ENCODE assay signal across 14 cellular contexts in the genomic region with DNA sequence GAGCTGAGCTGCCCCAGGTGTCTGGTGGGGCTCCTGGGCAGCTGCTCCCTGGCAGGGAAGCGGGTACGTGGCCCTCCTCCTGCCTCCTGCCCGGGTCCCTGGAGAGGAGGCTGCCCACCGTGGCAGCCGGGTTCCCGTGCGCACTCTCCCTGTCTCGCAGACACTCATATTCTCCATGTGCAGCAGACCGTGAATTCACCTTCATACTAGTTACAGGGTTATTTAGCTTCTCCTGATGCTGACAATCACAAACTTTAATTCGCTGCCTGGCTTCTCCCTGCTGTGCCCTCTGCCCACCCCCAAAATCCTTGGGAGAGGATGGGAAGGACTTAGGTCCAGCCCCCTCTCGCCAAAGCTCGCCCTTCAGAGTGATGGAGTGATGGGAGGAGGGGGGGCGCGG.
DNase-seq lines count a peak whose midpoint lies in the region; ATAC-seq and TF ChIP-seq lines count a peak whose summit lies in the region.
"Had no signal": no experiment of that assay in that cellular context is flagged by ENCODE, and none has a peak within 500 bp of the region (broad histone marks: within the 10 kb centered on the region; RNA-seq: fewer than 3 reads in every experiment).

No MANE protein-coding gene starts in this region.

- no peak overlapping the region for H3K4me3 ChIP-seq in psoas muscle
- H3K4me3 ChIP-seq: PC-9 had no signal

- DNase-seq in NCI-H1436 (lab: John Stamatoyannopoulos, UW) (peak; percentile 47), NCI-H1436 treated with DMSO at 0.1 percent for 48 hours (lab: John Stamatoyannopoulos, UW) (no peak), NCI-H128 (lab: John Stamatoyannopoulos, UW; ENCODE audit: unreplicated experiment) (peak; percentile 47), NCI-H345 treated with DMSO at 0.1 percent for 48 hours (lab: John Stamatoyannopoulos, UW; ENCODE audit: unreplicated experiment) (peak; percentile 29), psoas muscle (no peak), glomerular visceral epithelial cell (ENCODE audit: extremely low spot score) (no peak), NCI-H2081 (lab: John Stamatoyannopoulos, UW) (no peak), activated T-cell treated with anti-CD3 and anti-CD28 coated beads for 4 hours (no peak)
- DNase-seq: H7, IMR-90, NCI-H1694 treated with DMSO at 0.1 percent for 48 hours, NCI-H748 treated with DMSO at 0.1 percent for 48 hours, PC-9, SW 1271 had no signal

- H3K4me1 ChIP-seq in psoas muscle, result peaks cover 21% of the 10 kb centered on the region

- TF ChIP-seq CTCF in psoas muscle (IDR thresholded peaks at IDR 0.05), result no peak

- no peak for ATAC-seq in psoas muscle

- intact Hi-C loops in psoas muscle (cut with DNase I), result no loop called here

- no peaks in the 10 kb centered on the region for H3K9me3 ChIP-seq in psoas muscle

- H3K27me3 ChIP-seq in psoas muscle (ENCODE audit: insufficient read depth in 3 of 3, low read length in 2 of 3), result no peaks in the 10 kb centered on the region

- WGBS in psoas muscle, 3 donors, result 87 to 90% (median 87%) methylated on average over 14 of the region's 14 CpGs

- peaks cover 0 to 17% of the 10 kb centered on the region in 2 donors for H3K36me3 ChIP-seq in psoas muscle (ENCODE audit: insufficient read depth in 1 of 2, low read depth in 1 of 2)

- H3K27ac ChIP-seq in psoas muscle, result peak overlapping the region; percentile 5
- H3K27ac ChIP-seq: PC-9 had no signal

Comparison
In these comparisons a context has a peak if more than half of its experiments do, and no peak if none do; other contexts are left out.
1. DNase-seq: peak in NCI-H1436 (single experiment), NCI-H128 (single experiment) and NCI-H345 treated with DMSO at 0.1 percent for 48 hours (single experiment); none in NCI-H1436 treated with DMSO at 0.1 percent for 48 hours (single experiment), psoas muscle (0 of 2), glomerular visceral epithelial cell (single experiment), NCI-H2081 (0 of 2) and activated T-cell treated with anti-CD3 and anti-CD28 coated beads for 4 hours (single experiment).